ENCODE assay signal across 16 cellular contexts in genomic region chr6:2868637-2869379, GRCh38. TPM values are rescaled to one million over a fixed set of nuclear protein-coding genes. Genes with fewer than 3 reads are reported as not detected.
DNase-seq lines count a peak whose midpoint lies in the region; ATAC-seq lines count a peak whose summit lies in the region.
"Had no signal": no experiment of that assay in that cellular context is flagged by ENCODE, and none has a peak within 500 bp of the region (broad histone marks: within the 10 kb centered on the region; RNA-seq: fewer than 3 reads in every experiment).

No MANE protein-coding gene starts in this region.

- no peak overlapping the region for H3K27ac ChIP-seq in BLaER1
- H3K27ac ChIP-seq in CD8-positive, alpha-beta memory T cell (ENCODE audit: low read depth, low read length), result no peak overlapping the region
- H3K27ac ChIP-seq: tibial artery had no signal

- H3K9me3 ChIP-seq in BLaER1, result peaks cover 11% of the 10 kb centered on the region; the same call in 1 of the 2 replicates
- H3K9me3 ChIP-seq in CD8-positive, alpha-beta memory T cell (ENCODE audit: low read length), result no peaks in the 10 kb centered on the region
- no peaks in the 10 kb centered on the region for H3K9me3 ChIP-seq in T-helper 17 cell (ENCODE audit: control insufficient read depth, low read length, poor library complexity, severe bottlenecking)
- H3K9me3 ChIP-seq: tibial artery had no signal

- H3K36me3 Mint-ChIP-seq in CD8-positive, alpha-beta memory T cell, result peaks cover 0 to 2% (median 2%) of the 10 kb centered on the region in 3 donors
- H3K36me3 Mint-ChIP-seq in T-helper 17 cell (ENCODE audit: low read depth), result no peaks in the 10 kb centered on the region
- peaks cover 3% of the 10 kb centered on the region for H3K36me3 Mint-ChIP-seq in effector memory CD8-positive, alpha-beta T cell (ENCODE audit: insufficient read depth)

- no peaks in the 10 kb centered on the region for H4K20me1 ChIP-seq in BLaER1

- peaks cover 13% of the 10 kb centered on the region for H3K4me1 ChIP-seq in BLaER1
- peaks cover 10% of the 10 kb centered on the region for H3K4me1 ChIP-seq in CD8-positive, alpha-beta memory T cell (ENCODE audit: insufficient read depth, low read length)
- H3K4me1 ChIP-seq: tibial artery had no signal

- H3K27me3 Mint-ChIP-seq in CD8-positive, alpha-beta memory T cell, result no peaks in the 10 kb centered on the region
- H3K27me3 Mint-ChIP-seq in T-helper 17 cell, result no peaks in the 10 kb centered on the region
- H3K27me3 Mint-ChIP-seq in effector memory CD8-positive, alpha-beta T cell, result no peaks in the 10 kb centered on the region

- H3K4me2 ChIP-seq in BLaER1, result peak overlapping the region; percentile 42

- H3K9ac ChIP-seq in BLaER1, result no peak overlapping the region

- CTCF ChIA-PET in CD8-positive, alpha-beta memory T cell (lab: Charles Lee), result interaction anchor here (0.9 to 2.6 kb wide), 10 partner anchors 11 to 118 kb away, joined by 3 to 16 read pairs (median 4); partner anchors contain the start of gene SERPINB1

- peak overlapping the region in 6 of 7 donors; percentile 12 to 58 (median 42) for H3K4me3 Mint-ChIP-seq in CD8-positive, alpha-beta memory T cell
- peak overlapping the region; percentile 5 for H3K4me3 Mint-ChIP-seq in T-helper 17 cell
- peak overlapping the region in 1 of 2 donors; percentile 3 for H3K4me3 Mint-ChIP-seq in effector memory CD8-positive, alpha-beta T cell

- peak in 1 of 5 donors; percentile 33 for DNase-seq in CD8-positive, alpha-beta memory T cell
- DNase-seq in T-helper 17 cell (no peak), hypothalamus (lab: John Stamatoyannopoulos, UW) (no peak), cerebellar cortex (ENCODE audit: low spot score) (no peak)
- DNase-seq in effector memory CD8-positive, alpha-beta T cell, result no peak
- DNase-seq: amygdala; DMS153; foreskin fibroblast; left colon; NCI-H774; occipital lobe; stimulated activated CD4-positive, alpha-beta T cell treated with anti-CD3 and anti-CD28 coated beads, Interleukin-2, amount 100 ng/mL, for 48 hours; tibial artery had no signal

- H3K4me1 Mint-ChIP-seq in CD8-positive, alpha-beta memory T cell, result peaks cover 26 to 61% (median 46%) of the 10 kb centered on the region in 3 donors
- peaks cover 18% of the 10 kb centered on the region for H3K4me1 Mint-ChIP-seq in T-helper 17 cell
- H3K4me1 Mint-ChIP-seq in effector memory CD8-positive, alpha-beta T cell (ENCODE audit: low read depth in 2 of 2), result peaks cover 8 to 31% of the 10 kb centered on the region in 2 donors

- no peaks in the 10 kb centered on the region for H3K36me3 ChIP-seq in BLaER1
- no peaks in the 10 kb centered on the region for H3K36me3 ChIP-seq in CD8-positive, alpha-beta memory T cell (ENCODE audit: insufficient read depth, low read length)
- H3K36me3 ChIP-seq: tibial artery had no signal

- POLR2A ChIA-PET in CD8-positive, alpha-beta memory T cell (lab: Charles Lee), result interaction anchor here (0.9 to 5.5 kb wide), 4 partner anchors 10 to 121 kb away, joined by 3 to 37 read pairs (median 6); no protein-coding TSS in a partner anchor

- H3K9me3 Mint-ChIP-seq in CD8-positive, alpha-beta memory T cell, result no peaks in the 10 kb centered on the region
- H3K9me3 Mint-ChIP-seq in effector memory CD8-positive, alpha-beta T cell, result peaks cover 0 to 1% of the 10 kb centered on the region in 2 donors

- no peaks in the 10 kb centered on the region for H3K27me3 ChIP-seq in BLaER1
- H3K27me3 ChIP-seq in CD8-positive, alpha-beta memory T cell (ENCODE audit: insufficient read depth, low read length, poor library complexity, severe bottlenecking), result no peaks in the 10 kb centered on the region
- H3K27me3 ChIP-seq: tibial artery had no signal

- no peak overlapping the region for H3K4me3 ChIP-seq in BLaER1
- peak overlapping the region; percentile 8 for H3K4me3 ChIP-seq in CD8-positive, alpha-beta memory T cell (ENCODE audit: low read length)
- H3K4me3 ChIP-seq: tibial artery had no signal

- ATAC-seq in T-helper 17 cell, result no peak
- ATAC-seq in effector memory CD8-positive, alpha-beta T cell (replicated peaks), result peak; percentile 48
- no peak for ATAC-seq in HG03571 (IDR thresholded peaks at IDR 0.05; ENCODE audit: unreplicated experiment)
- no peak for ATAC-seq in HG03439 (IDR thresholded peaks at IDR 0.05; ENCODE audit: unreplicated experiment)
- ATAC-seq: left colon had no signal

- peak overlapping the region in 7 of 8 donors; percentile 12 to 82 (median 63) for H3K27ac Mint-ChIP-seq in CD8-positive, alpha-beta memory T cell
- H3K27ac Mint-ChIP-seq in T-helper 17 cell, result peak overlapping the region; percentile 8
- H3K27ac Mint-ChIP-seq in effector memory CD8-positive, alpha-beta T cell, result peak overlapping the region; percentile 41 to 46

RNA-seq across cellular contexts. Expression of gene SERPINB1, which starts 27.1 kb away (rescaled TPM):
- total RNA-seq in CD8-positive, alpha-beta memory T cell, result 10 to 100 TPM; 40.4 to 42.4 TPM
- polyA plus RNA-seq in CD8-positive, alpha-beta memory T cell, result 103 TPM
- 10 to 100 TPM; 39.2 to 44.4 TPM for total RNA-seq in T-helper 17 cell

RNA-seq across cellular contexts. Expression of gene SERPINB9, which starts 34.3 kb away (rescaled TPM):
- total RNA-seq in CD8-positive, alpha-beta memory T cell, result 10 to 100 TPM; 63.5 to 65.1 TPM
- 42.3 TPM for polyA plus RNA-seq in CD8-positive, alpha-beta memory T cell
- total RNA-seq in T-helper 17 cell, result 10 to 100 TPM; 32.9 to 37.7 TPM

Comparison
In these comparisons a context has a peak if more than half of its experiments do, and no peak if none do; other contexts are left out.
1. H3K27ac Mint-ChIP-seq: peak in every context shown above with its lines; median percentile 63 in CD8-positive, alpha-beta memory T cell; 44 in effector memory CD8-positive, alpha-beta T cell; 8 in T-helper 17 cell.